ENCODE assay signal across 26 cellular contexts in genomic region chr11:112651345-112651744, GRCh38.
"Had no signal": no experiment of that assay in that cellular context is flagged by ENCODE, and none has a peak within 500 bp of the region (broad histone marks: within the 10 kb centered on the region; RNA-seq: fewer than 3 reads in every experiment).

No MANE protein-coding gene starts in this region.

- H3K27ac ChIP-seq: KMS-11, PC-9, SJCRH30 had no signal

- H3K4me3 ChIP-seq: MG63, PC-9, SJCRH30 had no signal

- H3K4me1 Mint-ChIP-seq: activated CD8-positive, alpha-beta memory T cell treated with anti-CD3 and anti-CD28 coated beads, Interleukin-2, amount 10 ng/mL, durations not matched to agents 7 days and 5 days; activated naive CD4-positive, alpha-beta T cell treated with anti-CD3 and anti-CD28 coated beads, Interleukin-2, amount 50 U/mL, for 24 hours had no signal

- ATAC-seq: activated CD4-positive, CD25-positive, alpha-beta regulatory T cell treated with anti-CD3 and anti-CD28 coated beads, Interleukin-2, amount 50 U/mL, for 24 hours; activated CD8-positive, alpha-beta memory T cell treated with anti-CD3 and anti-CD28 coated beads, Interleukin-2, amount 10 ng/mL, durations not matched to agents 7 days and 5 days had no signal

- H3K36me3 Mint-ChIP-seq: activated CD8-positive, alpha-beta memory T cell treated with anti-CD3 and anti-CD28 coated beads, Interleukin-2, amount 10 ng/mL, durations not matched to agents 7 days and 5 days; activated naive CD4-positive, alpha-beta T cell treated with anti-CD3 and anti-CD28 coated beads, Interleukin-2, amount 50 U/mL, for 24 hours had no signal

- H3K9me3 Mint-ChIP-seq: activated naive CD4-positive, alpha-beta T cell treated with anti-CD3 and anti-CD28 coated beads, Interleukin-2, amount 50 U/mL, for 24 hours; activated T-cell treated with anti-CD3 and anti-CD28 coated beads, Interleukin-2, amount 50 U/mL, for 24 hours; activated T-helper 1 cell treated with anti-CD3 and anti-CD28 coated beads, Interleukin-12 subunit alpha, Interleukin-12 subunit beta, Interleukin-2, Interleukin-4 antibody, amounts not matched to agents 30 ng/mL and 10 ng/mL and 1 ng/mL, durations not matched to agents 14 hours and 24 hours and 36 hours had no signal

- H3K27ac Mint-ChIP-seq: activated CD8-positive, alpha-beta memory T cell treated with anti-CD3 and anti-CD28 coated beads, Interleukin-2, amount 10 ng/mL, durations not matched to agents 7 days and 5 days; activated naive CD4-positive, alpha-beta T cell treated with anti-CD3 and anti-CD28 coated beads, Interleukin-2, amount 50 U/mL, for 24 hours; activated T-cell treated with anti-CD3 and anti-CD28 coated beads, Interleukin-2, amount 50 U/mL, for 24 hours; activated T-helper 1 cell treated with anti-CD3 and anti-CD28 coated beads, Interleukin-12 subunit alpha, Interleukin-12 subunit beta, Interleukin-2, Interleukin-4 antibody, amounts not matched to agents 30 ng/mL and 10 ng/mL and 1 ng/mL, durations not matched to agents 14 hours and 24 hours and 36 hours had no signal

- H3K36me3 ChIP-seq: MG63, SJCRH30 had no signal

- DNase-seq: activated CD4-positive, alpha-beta T cell treated with anti-CD3 and anti-CD28 coated beads for 48 hours; activated CD4-positive, alpha-beta T cell treated with anti-CD3 and anti-CD28 coated beads, Interleukin-2, amount 50 U/mL, for 48 hours; activated CD8-positive, alpha-beta memory T cell treated with anti-CD3 and anti-CD28 coated beads, Interleukin-2, amount 10 ng/mL, durations not matched to agents 7 days and 5 days; activated effector memory CD4-positive, alpha-beta T cell treated with Interleukin-2 at 50 U/mL for 16 hours; activated naive CD4-positive, alpha-beta T cell; activated T-cell treated with anti-CD3 and anti-CD28 coated beads, Interleukin-2, amount 50 U/mL, for 24 hours; aorta; MG63; MV-4-11; NCI-H1092 treated with DMSO at 0.1 percent for 48 hours; NCI-H1417 treated with DMSO at 0.1 percent for 48 hours; NCI-H1694; NCI-H2029; NCI-H2107; NCI-H2171 treated with DMSO at 0.1 percent for 48 hours; NCI-H345; NCI-H510A; NCI-H69; PC-9; SK-N-SH; T-helper 1 cell had no signal

- H3K4me3 Mint-ChIP-seq: activated CD8-positive, alpha-beta memory T cell treated with anti-CD3 and anti-CD28 coated beads, Interleukin-2, amount 10 ng/mL, durations not matched to agents 7 days and 5 days; activated naive CD4-positive, alpha-beta T cell treated with anti-CD3 and anti-CD28 coated beads, Interleukin-2, amount 50 U/mL, for 24 hours; activated T-cell treated with anti-CD3 and anti-CD28 coated beads, Interleukin-2, amount 50 U/mL, for 24 hours; activated T-helper 1 cell treated with anti-CD3 and anti-CD28 coated beads, Interleukin-12 subunit alpha, Interleukin-12 subunit beta, Interleukin-2, Interleukin-4 antibody, amounts not matched to agents 30 ng/mL and 10 ng/mL and 1 ng/mL, durations not matched to agents 14 hours and 24 hours and 36 hours had no signal

- H3K9me3 ChIP-seq: MG63, SJCRH30, SK-N-SH had no signal

- H3K27me3 ChIP-seq: MG63, SJCRH30 had no signal
